25 cellular contexts compared by ENCODE assay signal in the genomic region with DNA sequence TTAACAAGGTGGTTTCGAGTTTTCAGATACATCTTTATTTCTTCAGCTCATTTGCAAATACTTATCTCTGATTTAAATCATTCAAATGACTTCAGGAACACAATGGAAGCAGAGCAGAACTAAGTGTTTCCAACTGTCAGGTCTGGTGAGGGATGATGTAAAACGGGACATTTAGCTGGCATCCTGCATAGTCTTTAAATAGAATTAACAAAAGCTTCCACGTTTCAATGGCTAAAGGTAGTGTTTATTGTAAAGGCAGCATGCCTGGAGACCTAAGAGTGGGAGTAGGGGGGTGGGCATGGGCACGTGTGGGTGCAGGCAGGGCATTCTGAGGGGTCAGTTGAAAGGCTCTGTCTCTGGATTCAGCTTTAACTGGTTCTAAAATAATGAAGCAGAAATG.
"Had no signal": no experiment of that assay in that cellular context is flagged by ENCODE, and none has a peak within 500 bp of the region (broad histone marks: within the 10 kb centered on the region; RNA-seq: fewer than 3 reads in every experiment).

No MANE protein-coding gene starts in this region.

- FAIRE-seq: bronchial epithelial cell, pancreas had no signal

- H3K27me3 ChIP-seq: adrenal gland, esophagus squamous epithelium, heart left ventricle, pancreas, right atrium auricular region, spleen, testis, uterus had no signal

- DNase-seq: activated B cell treated with CpG ODN at 0.5 μM for 24 hours; activated CD4-positive, alpha-beta T cell treated with anti-CD3 and anti-CD28 coated beads for 36 hours; activated CD4-positive, alpha-beta T cell treated with anti-CD3 and anti-CD28 coated beads, Interleukin-2, amount 50 U/mL, for 4 hours; activated CD8-positive, alpha-beta memory T cell treated with anti-CD3 and anti-CD28 coated beads, Interleukin-2, amount 50 U/mL, for 48 hours; activated naive CD4-positive, alpha-beta T cell; activated T-cell treated with anti-CD3 and anti-CD28 coated beads, Interleukin-2, amount 50 U/mL, for 4 hours; adrenal gland; cerebellar nuclear complex; esophagus squamous epithelium; heart left ventricle; islet precursor cell; left colon; lower lobe of right lung; naive thymus-derived CD8-positive, alpha-beta T cell; pancreas; psoas muscle; spleen; stimulated activated CD4-positive, alpha-beta T cell treated with anti-CD3 and anti-CD28 coated beads, Interleukin-4, amount 100 ng/mL, for 1 hour; stimulated activated naive CD4-positive, alpha-beta T cell; testis; trophoblast cell; uterus had no signal

- H3K36me3 ChIP-seq: adrenal gland, esophagus squamous epithelium, heart left ventricle, lower lobe of right lung, pancreas, right atrium auricular region, spleen, uterus had no signal

- H3K4me3 ChIP-seq: adrenal gland, coronary artery, esophagus squamous epithelium, heart left ventricle, lower lobe of right lung, pancreas, psoas muscle, right atrium auricular region, spleen, testis, uterus had no signal

- ATAC-seq: activated CD4-positive, alpha-beta T cell treated with anti-CD3 and anti-CD28 coated beads for 36 hours; activated T-cell treated with anti-CD3 and anti-CD28 coated beads, Interleukin-2, amount 50 U/mL, for 4 hours; heart left ventricle; left colon; lower lobe of right lung; naive thymus-derived CD8-positive, alpha-beta T cell; pancreas; psoas muscle had no signal

- H3K9me3 ChIP-seq: adrenal gland, esophagus squamous epithelium, heart left ventricle, lower lobe of right lung, pancreas, psoas muscle, right atrium auricular region, spleen, testis, uterus had no signal

- H3K27ac ChIP-seq: adrenal gland, coronary artery, esophagus squamous epithelium, heart left ventricle, lower lobe of right lung, pancreas, psoas muscle, right atrium auricular region, spleen, testis, uterus had no signal

- H3K4me1 ChIP-seq: lower lobe of right lung, testis, uterus had no signal
